1 cellular context compared by ENCODE assay signal in the genomic region with DNA sequence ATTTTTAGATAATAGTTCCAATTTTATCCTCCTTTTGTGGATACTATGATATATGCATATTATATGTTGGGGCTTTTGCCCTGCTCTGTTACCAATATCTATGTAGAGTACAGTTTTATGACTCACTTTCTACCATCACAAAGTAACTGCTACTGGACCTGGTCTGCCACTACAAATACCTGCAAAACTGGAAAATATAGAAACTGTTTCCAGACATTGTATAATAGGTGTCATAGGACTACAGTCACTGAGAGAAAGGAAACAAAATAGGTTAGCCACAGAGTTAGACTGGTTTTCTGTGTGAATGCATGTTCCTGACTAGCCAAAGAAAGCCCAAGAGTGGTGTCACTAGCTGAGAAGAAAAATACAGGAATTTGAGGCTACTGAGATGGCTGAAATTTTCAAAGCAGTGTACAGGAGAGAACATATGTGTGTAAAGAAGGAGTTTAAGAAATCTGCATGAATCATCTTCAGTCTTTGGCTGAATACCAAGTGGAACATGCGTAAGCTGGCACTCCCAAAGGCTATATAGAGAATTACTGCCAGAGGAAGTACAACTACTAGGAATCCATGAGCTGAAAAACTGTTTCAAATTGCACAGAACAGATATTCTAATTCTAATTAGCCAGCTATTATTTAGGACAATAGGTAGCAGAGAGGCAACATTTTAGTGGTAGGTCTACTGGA.
TF ChIP-seq lines count a peak whose summit lies in the region.

No MANE protein-coding gene starts in this region.

TF ChIP-seq in HCT116, 20 proteins besides CTCF, POLR2A, EP300 and RAD21 (continued from another document):
- TF ChIP-seq, protein P1, sequence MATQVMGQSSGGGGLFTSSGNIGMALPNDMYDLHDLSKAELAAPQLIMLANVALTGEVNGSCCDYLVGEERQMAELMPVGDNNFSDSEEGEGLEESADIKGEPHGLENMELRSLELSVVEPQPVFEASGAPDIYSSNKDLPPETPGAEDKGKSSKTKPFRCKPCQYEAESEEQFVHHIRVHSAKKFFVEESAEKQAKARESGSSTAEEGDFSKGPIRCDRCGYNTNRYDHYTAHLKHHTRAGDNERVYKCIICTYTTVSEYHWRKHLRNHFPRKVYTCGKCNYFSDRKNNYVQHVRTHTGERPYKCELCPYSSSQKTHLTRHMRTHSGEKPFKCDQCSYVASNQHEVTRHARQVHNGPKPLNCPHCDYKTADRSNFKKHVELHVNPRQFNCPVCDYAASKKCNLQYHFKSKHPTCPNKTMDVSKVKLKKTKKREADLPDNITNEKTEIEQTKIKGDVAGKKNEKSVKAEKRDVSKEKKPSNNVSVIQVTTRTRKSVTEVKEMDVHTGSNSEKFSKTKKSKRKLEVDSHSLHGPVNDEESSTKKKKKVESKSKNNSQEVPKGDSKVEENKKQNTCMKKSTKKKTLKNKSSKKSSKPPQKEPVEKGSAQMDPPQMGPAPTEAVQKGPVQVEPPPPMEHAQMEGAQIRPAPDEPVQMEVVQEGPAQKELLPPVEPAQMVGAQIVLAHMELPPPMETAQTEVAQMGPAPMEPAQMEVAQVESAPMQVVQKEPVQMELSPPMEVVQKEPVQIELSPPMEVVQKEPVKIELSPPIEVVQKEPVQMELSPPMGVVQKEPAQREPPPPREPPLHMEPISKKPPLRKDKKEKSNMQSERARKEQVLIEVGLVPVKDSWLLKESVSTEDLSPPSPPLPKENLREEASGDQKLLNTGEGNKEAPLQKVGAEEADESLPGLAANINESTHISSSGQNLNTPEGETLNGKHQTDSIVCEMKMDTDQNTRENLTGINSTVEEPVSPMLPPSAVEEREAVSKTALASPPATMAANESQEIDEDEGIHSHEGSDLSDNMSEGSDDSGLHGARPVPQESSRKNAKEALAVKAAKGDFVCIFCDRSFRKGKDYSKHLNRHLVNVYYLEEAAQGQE (IDR thresholded peaks at IDR 0.05; ENCODE audit: low read depth), result no peak
- TF ChIP-seq ELF1 (IDR thresholded peaks at IDR 0.05; ENCODE audit: borderline replicate concordance, low read depth), result no peak
- no peak for TF ChIP-seq CEBPB (IDR thresholded peaks at IDR 0.05; ENCODE audit: low read depth)
- TF ChIP-seq CBX3 (IDR thresholded peaks at IDR 0.05; ENCODE audit: low read depth), result no peak
- TF ChIP-seq SRF (IDR thresholded peaks at IDR 0.05; ENCODE audit: low read depth), result no peak
- TF ChIP-seq EGR1 (IDR thresholded peaks at IDR 0.05; ENCODE audit: low read depth), result no peak
- TF ChIP-seq YY1 (IDR thresholded peaks at IDR 0.05; ENCODE audit: extremely low read depth, insufficient replicate concordance, low read depth, low read length), result no peak
- no peak for TF ChIP-seq SP1 (IDR thresholded peaks at IDR 0.05; ENCODE audit: low read depth)
- TF ChIP-seq FOSL1 (IDR thresholded peaks at IDR 0.05; ENCODE audit: low read depth), result no peak
- no peak for TF ChIP-seq POLR2AphosphoS5 (IDR thresholded peaks at IDR 0.05; ENCODE audit: low read depth, low read length)
- no peak for TF ChIP-seq JUND (IDR thresholded peaks at IDR 0.05)
- TF ChIP-seq TCF7L2 (IDR thresholded peaks at IDR 0.05; ENCODE audit: borderline replicate concordance, extremely low read depth, insufficient read depth, insufficient read length), result no peak
- TF ChIP-seq ZNF274 (IDR thresholded peaks at IDR 0.05; ENCODE audit: low read depth, low read length), result no peak
- TF ChIP-seq ZFX (IDR thresholded peaks at IDR 0.05), result no peak
- TF ChIP-seq MAX (IDR thresholded peaks at IDR 0.05), result no peak
- no peak for TF ChIP-seq SIN3A (IDR thresholded peaks at IDR 0.05; ENCODE audit: low read depth)
